29 cellular contexts compared by ENCODE assay signal in the genomic region with DNA sequence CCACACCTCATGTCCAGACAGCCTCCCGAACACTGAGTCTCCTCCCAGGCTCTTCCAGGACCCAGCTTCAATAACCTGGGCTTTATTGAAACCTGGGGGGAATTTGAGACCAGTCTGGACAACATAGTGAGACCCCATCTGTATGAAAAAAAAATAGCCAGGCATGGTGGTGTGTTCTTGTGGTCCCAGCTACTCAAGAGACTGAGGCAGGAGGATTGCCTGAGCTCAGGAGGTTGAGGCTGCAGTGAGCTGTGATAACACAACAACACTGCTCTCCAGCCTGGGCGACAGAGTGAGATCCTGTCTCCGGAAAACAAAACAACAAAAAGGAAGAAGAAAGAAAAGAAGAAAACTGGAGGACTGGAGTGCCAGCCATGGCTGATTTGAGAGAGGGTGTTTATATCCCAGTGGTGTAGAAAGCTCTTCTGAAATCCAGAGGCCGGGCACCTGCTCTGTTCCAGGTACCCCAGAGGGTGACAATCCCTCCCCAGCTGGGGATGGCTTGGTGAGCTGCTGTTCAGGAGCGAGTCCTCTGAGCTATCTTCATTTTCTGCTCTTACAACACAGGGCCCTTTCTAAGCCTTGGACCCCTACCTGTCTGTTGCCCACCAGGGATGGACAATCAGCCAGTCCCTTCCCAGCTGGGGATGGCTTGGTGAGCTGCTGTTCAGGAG. TPM values are rescaled to one million over a fixed set of nuclear protein-coding genes. Genes with fewer than 3 reads are reported as not detected.
"Had no signal": no experiment of that assay in that cellular context is flagged by ENCODE, and none has a peak within 500 bp of the region (broad histone marks: within the 10 kb centered on the region; RNA-seq: fewer than 3 reads in every experiment).

No MANE protein-coding gene starts in this region.

- H3K9me3 Mint-ChIP-seq: activated CD4-positive, alpha-beta memory T cell treated with anti-CD3 and anti-CD28 coated beads for 36 hours; activated CD4-positive, alpha-beta T cell treated with anti-CD3 and anti-CD28 coated beads, Interleukin-2, amount 10 ng/mL, durations not matched to agents 24 days and 14 days; activated naive CD4-positive, alpha-beta T cell treated with anti-CD3 and anti-CD28 coated beads, Interleukin-2, amount 10 ng/mL, durations not matched to agents 7 days and 5 days; activated naive CD8-positive, alpha-beta T cell treated with anti-CD3 and anti-CD28 coated beads, Interleukin-2, amount 50 U/mL, for 24 hours had no signal

- DNase-seq: activated CD4-positive, alpha-beta memory T cell treated with anti-CD3 and anti-CD28 coated beads for 36 hours; activated CD4-positive, alpha-beta T cell treated with anti-CD3 and anti-CD28 coated beads, Interleukin-2, amount 10 ng/mL, durations not matched to agents 24 days and 14 days; activated CD4-positive, CD25-positive, alpha-beta regulatory T cell; activated CD8-positive, alpha-beta memory T cell treated with anti-CD3 and anti-CD28 coated beads for 24 hours; activated CD8-positive, alpha-beta memory T cell treated with anti-CD3 and anti-CD28 coated beads, Interleukin-2, amount 10 ng/mL, durations not matched to agents 7 days and 5 days; activated CD8-positive, alpha-beta memory T cell treated with anti-CD3 and anti-CD28 coated beads, Interleukin-2, amount 50 U/mL, for 48 hours; activated effector memory CD4-positive, alpha-beta T cell treated with Interleukin-2 at 50 U/mL for 16 hours; activated naive CD4-positive, alpha-beta T cell treated with anti-CD3 and anti-CD28 coated beads, Interleukin-2, amount 10 ng/mL, durations not matched to agents 7 days and 5 days; activated naive CD8-positive, alpha-beta T cell treated with anti-CD3 and anti-CD28 coated beads, Interleukin-2, amount 50 U/mL, for 24 hours; activated T-cell treated with anti-CD3 and anti-CD28 coated beads, Interleukin-2, amount 50 U/mL, for 48 hours; NCI-H1105 treated with DMSO at 0.1 percent for 48 hours; NCI-H1436; NCI-H1694; NCI-H1930; NCI-H2081 treated with DMSO at 0.1 percent for 48 hours; NCI-H226; NCI-H446 treated with DMSO at 0.1 percent for 48 hours; NCI-H524; PC-3; Peyer's patch; RPMI8226; SIG-M5; SW 1271; T-helper 1 cell; T-helper 2 cell; T-helper 9 cell had no signal

- H3K36me3 Mint-ChIP-seq: activated CD4-positive, alpha-beta memory T cell treated with anti-CD3 and anti-CD28 coated beads for 36 hours; activated CD8-positive, alpha-beta memory T cell treated with anti-CD3 and anti-CD28 coated beads, Interleukin-2, amount 10 ng/mL, durations not matched to agents 7 days and 5 days; activated naive CD4-positive, alpha-beta T cell treated with anti-CD3 and anti-CD28 coated beads, Interleukin-2, amount 10 ng/mL, durations not matched to agents 7 days and 5 days; brain had no signal

- H3K27ac Mint-ChIP-seq: activated CD4-positive, alpha-beta memory T cell treated with anti-CD3 and anti-CD28 coated beads for 36 hours; activated CD4-positive, alpha-beta T cell treated with anti-CD3 and anti-CD28 coated beads, Interleukin-2, amount 10 ng/mL, durations not matched to agents 24 days and 14 days; activated CD8-positive, alpha-beta memory T cell treated with anti-CD3 and anti-CD28 coated beads, Interleukin-2, amount 10 ng/mL, durations not matched to agents 7 days and 5 days; activated naive CD4-positive, alpha-beta T cell treated with anti-CD3 and anti-CD28 coated beads, Interleukin-2, amount 10 ng/mL, durations not matched to agents 7 days and 5 days; activated naive CD8-positive, alpha-beta T cell; activated naive CD8-positive, alpha-beta T cell treated with anti-CD3 and anti-CD28 coated beads, Interleukin-2, amount 50 U/mL, for 24 hours had no signal

- H3K4me3 Mint-ChIP-seq: activated CD4-positive, alpha-beta memory T cell treated with anti-CD3 and anti-CD28 coated beads for 36 hours; activated CD4-positive, alpha-beta T cell treated with anti-CD3 and anti-CD28 coated beads, Interleukin-2, amount 10 ng/mL, durations not matched to agents 24 days and 14 days; activated CD8-positive, alpha-beta memory T cell treated with anti-CD3 and anti-CD28 coated beads, Interleukin-2, amount 10 ng/mL, durations not matched to agents 7 days and 5 days; activated naive CD4-positive, alpha-beta T cell treated with anti-CD3 and anti-CD28 coated beads, Interleukin-2, amount 10 ng/mL, durations not matched to agents 7 days and 5 days; activated naive CD8-positive, alpha-beta T cell; activated naive CD8-positive, alpha-beta T cell treated with anti-CD3 and anti-CD28 coated beads, Interleukin-2, amount 50 U/mL, for 24 hours had no signal

- ATAC-seq: activated CD8-positive, alpha-beta memory T cell treated with anti-CD3 and anti-CD28 coated beads, Interleukin-2, amount 10 ng/mL, durations not matched to agents 7 days and 5 days; activated naive CD8-positive, alpha-beta T cell treated with anti-CD3 and anti-CD28 coated beads, Interleukin-2, amount 50 U/mL, for 24 hours; PC-3 had no signal

RNA-seq across cellular contexts. Expression of gene RPS6KL1, which starts 38.3 kb away (rescaled TPM):
- total RNA-seq: M059J had no signal
